Comparison of ENCODE assay signal across 18 cellular contexts in the genomic region with DNA sequence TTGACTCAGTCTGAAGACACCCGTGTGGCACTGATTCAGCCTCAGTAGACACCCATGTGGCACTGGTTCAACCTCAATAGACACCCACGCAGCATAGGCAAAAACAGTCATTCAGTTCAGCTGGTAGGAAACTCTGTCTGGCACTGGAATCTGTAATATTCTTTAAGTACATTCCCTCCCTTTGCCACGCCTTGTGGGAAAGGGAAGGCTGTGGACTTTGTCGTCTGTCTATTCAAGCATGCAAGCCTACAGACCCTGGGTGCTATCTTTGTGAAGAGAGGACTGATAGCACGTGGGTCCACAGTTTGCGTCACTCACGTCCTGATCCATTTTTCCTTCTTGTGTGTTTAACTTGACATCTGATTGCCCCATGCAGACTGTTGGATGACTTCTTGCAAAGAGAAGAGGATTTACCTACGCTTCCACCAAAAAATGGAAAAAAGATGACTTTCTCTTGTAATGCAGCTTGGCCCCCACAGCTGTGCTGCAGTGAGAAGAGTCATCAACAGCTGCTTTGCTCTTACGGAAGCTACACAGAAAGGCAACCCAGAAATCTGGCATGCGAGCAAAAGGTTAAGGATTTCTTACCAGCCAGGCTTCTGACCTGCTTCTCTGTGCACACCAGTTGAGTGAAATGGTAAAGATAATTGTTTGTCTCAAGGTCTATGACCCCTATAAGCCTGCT.
DNase-seq lines count a peak whose midpoint lies in the region; ATAC-seq, FAIRE-seq and TF ChIP-seq lines count a peak whose summit lies in the region.
"Had no signal": no experiment of that assay in that cellular context is flagged by ENCODE, and none has a peak within 500 bp of the region (broad histone marks: within the 10 kb centered on the region; RNA-seq: fewer than 3 reads in every experiment).

No MANE protein-coding gene starts in this region.

- no peaks in the 10 kb centered on the region for H3K79me2 ChIP-seq in osteoblast (ENCODE audit: insufficient read depth, low read length)

- H3K4me3 ChIP-seq in fibroblast of mammary gland (ENCODE audit: control insufficient read depth, low read depth, low read length): no peak overlapping the region
- H3K4me3 ChIP-seq in osteoblast (ENCODE audit: insufficient read depth, low read length): peak overlapping the region; percentile 55
- no peak overlapping the region for H3K4me3 ChIP-seq in tibial nerve
- H3K4me3 ChIP-seq: skin epidermis had no signal

- peak overlapping the region; percentile 84 for H3K4me2 ChIP-seq in osteoblast (ENCODE audit: insufficient read depth, low read length)

- peaks cover 53% of the 10 kb centered on the region for H3K4me1 ChIP-seq in osteoblast (ENCODE audit: insufficient read depth, low read length)
- peaks cover 0 to 8% (median 0%) of the 10 kb centered on the region in 4 donors for H3K4me1 ChIP-seq in tibial nerve

- no peak for ATAC-seq in GM18861 (IDR thresholded peaks at IDR 0.05; ENCODE audit: unreplicated experiment)
- ATAC-seq: esophagus mucosa, natural killer cell had no signal

- H3K27ac ChIP-seq in osteoblast (ENCODE audit: low read depth, low read length): peak overlapping the region; percentile 100
- peak overlapping the region in 1 of 4 donors; percentile 35 for H3K27ac ChIP-seq in tibial nerve
- H3K27ac ChIP-seq: RWPE1 had no signal

- FAIRE-seq in RCC 7860 (lab: Jason Lieb, UNC): peak; percentile 96
- FAIRE-seq: islet of Langerhans had no signal

- H4K20me1 ChIP-seq in osteoblast (ENCODE audit: insufficient read depth, low read length): no peaks in the 10 kb centered on the region

- H3K36me3 ChIP-seq in osteoblast (ENCODE audit: insufficient read depth, low read length): no peaks in the 10 kb centered on the region
- no peaks in the 10 kb centered on the region for H3K36me3 ChIP-seq in tibial nerve

- no peak for TF ChIP-seq EP300 in tibial nerve (IDR thresholded peaks at IDR 0.05)

- peak; percentile 28 for DNase-seq in AG08395 (ENCODE audit: low spot score)
- peak; percentile 99 for DNase-seq in RCC 7860 (ENCODE audit: low spot score)
- DNase-seq in fibroblast of mammary gland (ENCODE audit: low read depth): peak; percentile 42
- DNase-seq in osteoblast (ENCODE audit: insufficient read length, low spot score, missing footprints): peak; percentile 60
- no peak for DNase-seq in A172 (ENCODE audit: low spot score)
- no peak for DNase-seq in iPS-NIHi7 (ENCODE audit: extremely low spot score)
- DNase-seq in tibial nerve (ENCODE audit: low spot score in 2 of 2): no peak
- DNase-seq: activated CD4-positive, alpha-beta memory T cell treated with anti-CD3 and anti-CD28 coated beads for 36 hours; activated gamma-delta T cell; H9; natural killer cell; NCI-H1417 treated with DMSO at 0.1 percent for 48 hours; NCI-H510A had no signal

- no peaks in the 10 kb centered on the region for H3K27me3 ChIP-seq in osteoblast (ENCODE audit: insufficient read depth, low read length)
- H3K27me3 ChIP-seq in tibial nerve: no peaks in the 10 kb centered on the region

- TF ChIP-seq CTCF in fibroblast of mammary gland (conservative IDR thresholded peaks at IDR 0.05; ENCODE audit: control insufficient read depth, insufficient read depth, low read depth, low read length): no peak
- TF ChIP-seq CTCF in osteoblast (IDR thresholded peaks at IDR 0.05; ENCODE audit: extremely low read depth, low read depth, low read length): no peak
- TF ChIP-seq CTCF in tibial nerve (IDR thresholded peaks at IDR 0.05): no peak

- 71 to 75% methylated on average over 10 of the region's 10 CpGs for whole genome bisulfite sequencing in tibial nerve, 2 donors

- no peak for TF ChIP-seq POLR2A in tibial nerve (IDR thresholded peaks at IDR 0.05)

- H3K9me3 ChIP-seq in osteoblast (ENCODE audit: low read depth, low read length): no peaks in the 10 kb centered on the region
- no peaks in the 10 kb centered on the region for H3K9me3 ChIP-seq in tibial nerve

- no peak overlapping the region for H2AFZ ChIP-seq in osteoblast (ENCODE audit: low read length)

Comparison
In these comparisons a context has a peak if more than half of its experiments do, and no peak if none do; other contexts are left out.
1. DNase-seq: peak in AG08395 (single experiment), RCC 7860 (single experiment), fibroblast of mammary gland (single experiment) and osteoblast (single experiment); none in A172 (single experiment), iPS-NIHi7 (single experiment) and tibial nerve (0 of 2).